In the genomic region with DNA sequence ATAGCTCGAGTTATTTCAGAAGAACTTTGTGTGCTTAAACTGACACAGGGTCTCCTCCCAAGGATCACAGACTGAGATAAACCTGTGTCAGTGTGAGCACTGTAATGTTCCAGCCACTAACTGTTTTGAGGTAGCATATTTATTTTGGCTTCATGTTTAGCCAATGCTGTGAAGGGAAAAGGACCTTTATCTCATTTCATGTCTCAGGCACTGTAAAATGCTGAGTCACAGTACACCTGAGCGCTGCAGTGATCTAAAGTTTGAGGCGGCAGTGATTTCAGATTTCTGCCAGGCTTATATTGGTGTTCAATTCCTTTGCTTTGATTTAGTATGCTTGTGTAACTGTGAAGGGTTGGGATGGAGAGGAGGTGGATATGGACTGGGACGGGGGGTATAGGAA, we compare ENCODE assay signal across 2 cellular contexts.
A peak's percentile ranks its signal among the peaks of the same experiment; 100 is the strongest.
TF ChIP-seq lines count a peak whose summit lies in the region.

No MANE protein-coding gene starts in this region.

TF ChIP-seq in HepG2, 621 proteins besides CTCF, POLR2A, EP300 and RAD21 (continued from another document and continues in another):
- no peak for TF ChIP-seq ZFP36 (IDR thresholded peaks at IDR 0.05; ENCODE audit: borderline replicate concordance, low read depth, low read length, partially characterized antibody)
- TF ChIP-seq ZNF205 (CRISPR knock-in tag; IDR thresholded peaks at IDR 0.05), result 0 out of 2 replicates have a peak, but pooled peaks have one; percentile 33
- no peak for TF ChIP-seq ZMYM2 (CRISPR knock-in tag; IDR thresholded peaks at IDR 0.05)
- TF ChIP-seq, protein P1, sequence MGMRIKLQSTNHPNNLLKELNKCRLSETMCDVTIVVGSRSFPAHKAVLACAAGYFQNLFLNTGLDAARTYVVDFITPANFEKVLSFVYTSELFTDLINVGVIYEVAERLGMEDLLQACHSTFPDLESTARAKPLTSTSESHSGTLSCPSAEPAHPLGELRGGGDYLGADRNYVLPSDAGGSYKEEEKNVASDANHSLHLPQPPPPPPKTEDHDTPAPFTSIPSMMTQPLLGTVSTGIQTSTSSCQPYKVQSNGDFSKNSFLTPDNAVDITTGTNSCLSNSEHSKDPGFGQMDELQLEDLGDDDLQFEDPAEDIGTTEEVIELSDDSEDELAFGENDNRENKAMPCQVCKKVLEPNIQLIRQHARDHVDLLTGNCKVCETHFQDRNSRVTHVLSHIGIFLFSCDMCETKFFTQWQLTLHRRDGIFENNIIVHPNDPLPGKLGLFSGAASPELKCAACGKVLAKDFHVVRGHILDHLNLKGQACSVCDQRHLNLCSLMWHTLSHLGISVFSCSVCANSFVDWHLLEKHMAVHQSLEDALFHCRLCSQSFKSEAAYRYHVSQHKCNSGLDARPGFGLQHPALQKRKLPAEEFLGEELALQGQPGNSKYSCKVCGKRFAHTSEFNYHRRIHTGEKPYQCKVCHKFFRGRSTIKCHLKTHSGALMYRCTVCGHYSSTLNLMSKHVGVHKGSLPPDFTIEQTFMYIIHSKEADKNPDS (CRISPR knock-in tag; IDR thresholded peaks at IDR 0.05), result no peak
- no peak for TF ChIP-seq RORA (CRISPR knock-in tag; IDR thresholded peaks at IDR 0.05)
- TF ChIP-seq ZNF772 (CRISPR knock-in tag; IDR thresholded peaks at IDR 0.05), result no peak
- TF ChIP-seq, protein P2, sequence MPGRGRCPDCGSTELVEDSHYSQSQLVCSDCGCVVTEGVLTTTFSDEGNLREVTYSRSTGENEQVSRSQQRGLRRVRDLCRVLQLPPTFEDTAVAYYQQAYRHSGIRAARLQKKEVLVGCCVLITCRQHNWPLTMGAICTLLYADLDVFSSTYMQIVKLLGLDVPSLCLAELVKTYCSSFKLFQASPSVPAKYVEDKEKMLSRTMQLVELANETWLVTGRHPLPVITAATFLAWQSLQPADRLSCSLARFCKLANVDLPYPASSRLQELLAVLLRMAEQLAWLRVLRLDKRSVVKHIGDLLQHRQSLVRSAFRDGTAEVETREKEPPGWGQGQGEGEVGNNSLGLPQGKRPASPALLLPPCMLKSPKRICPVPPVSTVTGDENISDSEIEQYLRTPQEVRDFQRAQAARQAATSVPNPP (CRISPR knock-in tag; IDR thresholded peaks at IDR 0.05), result no peak
- 0 out of 2 replicates have a peak, but pooled peaks have one; percentile 26 for TF ChIP-seq ERF (CRISPR knock-in tag; IDR thresholded peaks at IDR 0.05)
- TF ChIP-seq GABPA (IDR thresholded peaks at IDR 0.05; ENCODE audit: low read depth, low read length), result no peak
- 0 out of 2 replicates have a peak, but pooled peaks have one; percentile 8 for TF ChIP-seq GABPA (CRISPR knock-in tag; IDR thresholded peaks at IDR 0.05; ENCODE audit: low read depth)
- TF ChIP-seq CBX5 (CRISPR knock-in tag; IDR thresholded peaks at IDR 0.05; ENCODE audit: borderline replicate concordance), result no peak
- 0 out of 2 replicates have a peak, but pooled peaks have one; percentile 17 for TF ChIP-seq KAT8 (CRISPR knock-in tag; IDR thresholded peaks at IDR 0.05)
- no peak for TF ChIP-seq ZNF333 (CRISPR knock-in tag; IDR thresholded peaks at IDR 0.05; ENCODE audit: borderline replicate concordance)
- no peak for TF ChIP-seq ZNF792 (CRISPR knock-in tag; IDR thresholded peaks at IDR 0.05)
- 0 out of 2 replicates have a peak, but pooled peaks have one; percentile 11 for TF ChIP-seq ELF3 (CRISPR knock-in tag; IDR thresholded peaks at IDR 0.05)
- TF ChIP-seq CEBPB (IDR thresholded peaks at IDR 0.05; ENCODE audit: borderline replicate concordance, low read depth, low read length), result no peak
- TF ChIP-seq, protein P3, sequence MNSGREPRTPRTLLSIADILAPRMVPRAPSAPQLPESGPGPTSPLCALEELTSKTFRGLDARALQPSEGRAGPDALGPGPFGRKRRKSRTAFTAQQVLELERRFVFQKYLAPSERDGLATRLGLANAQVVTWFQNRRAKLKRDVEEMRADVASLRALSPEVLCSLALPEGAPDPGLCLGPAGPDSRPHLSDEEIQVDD (CRISPR knock-in tag; IDR thresholded peaks at IDR 0.05; ENCODE audit: borderline replicate concordance), result no peak
- no peak for TF ChIP-seq NRL (CRISPR knock-in tag; IDR thresholded peaks at IDR 0.05; ENCODE audit: borderline replicate concordance)
- TF ChIP-seq NFE2 (CRISPR knock-in tag; IDR thresholded peaks at IDR 0.05), result peak; percentile 97
- TF ChIP-seq, protein P4, sequence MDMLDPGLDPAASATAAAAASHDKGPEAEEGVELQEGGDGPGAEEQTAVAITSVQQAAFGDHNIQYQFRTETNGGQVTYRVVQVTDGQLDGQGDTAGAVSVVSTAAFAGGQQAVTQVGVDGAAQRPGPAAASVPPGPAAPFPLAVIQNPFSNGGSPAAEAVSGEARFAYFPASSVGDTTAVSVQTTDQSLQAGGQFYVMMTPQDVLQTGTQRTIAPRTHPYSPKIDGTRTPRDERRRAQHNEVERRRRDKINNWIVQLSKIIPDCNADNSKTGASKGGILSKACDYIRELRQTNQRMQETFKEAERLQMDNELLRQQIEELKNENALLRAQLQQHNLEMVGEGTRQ (IDR thresholded peaks at IDR 0.05; ENCODE audit: low read depth, low read length), result no peak
- TF ChIP-seq, protein P4 (CRISPR knock-in tag; IDR thresholded peaks at IDR 0.05; ENCODE audit: borderline replicate concordance), result no peak
- no peak for TF ChIP-seq ZFP1 (CRISPR knock-in tag; IDR thresholded peaks at IDR 0.05)
- TF ChIP-seq ZNF775 (CRISPR knock-in tag; IDR thresholded peaks at IDR 0.05; ENCODE audit: borderline replicate concordance), result no peak
- TF ChIP-seq KLF16 (CRISPR knock-in tag; IDR thresholded peaks at IDR 0.05), result no peak
- TF ChIP-seq YY1 (IDR thresholded peaks at IDR 0.05; ENCODE audit: insufficient read depth, insufficient replicate concordance, low read depth, low read length), result no peak
- 0 out of 2 replicates have a peak, but pooled peaks have one; percentile 36 for TF ChIP-seq GATAD2A (CRISPR knock-in tag; IDR thresholded peaks at IDR 0.05)
- no peak for TF ChIP-seq BRCA1 (CRISPR knock-in tag; IDR thresholded peaks at IDR 0.05)
- no peak for TF ChIP-seq ZNF788 (CRISPR knock-in tag; IDR thresholded peaks at IDR 0.05; ENCODE audit: borderline replicate concordance)
- TF ChIP-seq TERF1 (CRISPR knock-in tag; IDR thresholded peaks at IDR 0.05), result no peak
- TF ChIP-seq ZNF329 (CRISPR knock-in tag; IDR thresholded peaks at IDR 0.05; ENCODE audit: low read depth), result no peak

TF ChIP-seq in SK-N-SH treated with all-trans-retinoic acid at 6 μM for 48 hours, 23 proteins besides CTCF, POLR2A, EP300 and RAD21 (continued from another document):
- TF ChIP-seq, protein P5, sequence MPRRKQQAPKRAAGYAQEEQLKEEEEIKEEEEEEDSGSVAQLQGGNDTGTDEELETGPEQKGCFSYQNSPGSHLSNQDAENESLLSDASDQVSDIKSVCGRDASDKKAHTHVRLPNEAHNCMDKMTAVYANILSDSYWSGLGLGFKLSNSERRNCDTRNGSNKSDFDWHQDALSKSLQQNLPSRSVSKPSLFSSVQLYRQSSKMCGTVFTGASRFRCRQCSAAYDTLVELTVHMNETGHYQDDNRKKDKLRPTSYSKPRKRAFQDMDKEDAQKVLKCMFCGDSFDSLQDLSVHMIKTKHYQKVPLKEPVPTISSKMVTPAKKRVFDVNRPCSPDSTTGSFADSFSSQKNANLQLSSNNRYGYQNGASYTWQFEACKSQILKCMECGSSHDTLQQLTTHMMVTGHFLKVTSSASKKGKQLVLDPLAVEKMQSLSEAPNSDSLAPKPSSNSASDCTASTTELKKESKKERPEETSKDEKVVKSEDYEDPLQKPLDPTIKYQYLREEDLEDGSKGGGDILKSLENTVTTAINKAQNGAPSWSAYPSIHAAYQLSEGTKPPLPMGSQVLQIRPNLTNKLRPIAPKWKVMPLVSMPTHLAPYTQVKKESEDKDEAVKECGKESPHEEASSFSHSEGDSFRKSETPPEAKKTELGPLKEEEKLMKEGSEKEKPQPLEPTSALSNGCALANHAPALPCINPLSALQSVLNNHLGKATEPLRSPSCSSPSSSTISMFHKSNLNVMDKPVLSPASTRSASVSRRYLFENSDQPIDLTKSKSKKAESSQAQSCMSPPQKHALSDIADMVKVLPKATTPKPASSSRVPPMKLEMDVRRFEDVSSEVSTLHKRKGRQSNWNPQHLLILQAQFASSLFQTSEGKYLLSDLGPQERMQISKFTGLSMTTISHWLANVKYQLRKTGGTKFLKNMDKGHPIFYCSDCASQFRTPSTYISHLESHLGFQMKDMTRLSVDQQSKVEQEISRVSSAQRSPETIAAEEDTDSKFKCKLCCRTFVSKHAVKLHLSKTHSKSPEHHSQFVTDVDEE (CRISPR knock-in tag; IDR thresholded peaks at IDR 0.05), result no peak
- TF ChIP-seq PATZ1 (CRISPR knock-in tag; IDR thresholded peaks at IDR 0.05; ENCODE audit: borderline replicate concordance), result no peak
- no peak for TF ChIP-seq BACH2 (CRISPR knock-in tag; IDR thresholded peaks at IDR 0.05; ENCODE audit: borderline replicate concordance)
- TF ChIP-seq, protein P6, sequence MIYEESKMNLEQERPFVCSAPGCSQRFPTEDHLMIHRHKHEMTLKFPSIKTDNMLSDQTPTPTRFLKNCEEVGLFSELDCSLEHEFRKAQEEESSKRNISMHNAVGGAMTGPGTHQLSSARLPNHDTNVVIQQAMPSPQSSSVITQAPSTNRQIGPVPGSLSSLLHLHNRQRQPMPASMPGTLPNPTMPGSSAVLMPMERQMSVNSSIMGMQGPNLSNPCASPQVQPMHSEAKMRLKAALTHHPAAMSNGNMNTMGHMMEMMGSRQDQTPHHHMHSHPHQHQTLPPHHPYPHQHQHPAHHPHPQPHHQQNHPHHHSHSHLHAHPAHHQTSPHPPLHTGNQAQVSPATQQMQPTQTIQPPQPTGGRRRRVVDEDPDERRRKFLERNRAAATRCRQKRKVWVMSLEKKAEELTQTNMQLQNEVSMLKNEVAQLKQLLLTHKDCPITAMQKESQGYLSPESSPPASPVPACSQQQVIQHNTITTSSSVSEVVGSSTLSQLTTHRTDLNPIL (CRISPR knock-in tag; IDR thresholded peaks at IDR 0.05; ENCODE audit: low read depth), result no peak
- TF ChIP-seq SNAI2 (CRISPR knock-in tag; IDR thresholded peaks at IDR 0.05), result no peak
- no peak for TF ChIP-seq ZNF8 (CRISPR knock-in tag; IDR thresholded peaks at IDR 0.05)
- TF ChIP-seq POU6F1 (CRISPR knock-in tag; IDR thresholded peaks at IDR 0.05; ENCODE audit: borderline replicate concordance, low read depth), result no peak
- TF ChIP-seq RARB (CRISPR knock-in tag; IDR thresholded peaks at IDR 0.05), result no peak
- no peak for TF ChIP-seq TCF4 (CRISPR knock-in tag; IDR thresholded peaks at IDR 0.05; ENCODE audit: borderline replicate concordance)
- TF ChIP-seq OSR1 (CRISPR knock-in tag; IDR thresholded peaks at IDR 0.05), result no peak
- TF ChIP-seq TOX (CRISPR knock-in tag; IDR thresholded peaks at IDR 0.05; ENCODE audit: borderline replicate concordance), result no peak
- TF ChIP-seq ZFP30 (CRISPR knock-in tag; IDR thresholded peaks at IDR 0.05), result no peak
- no peak for TF ChIP-seq PPARA (CRISPR knock-in tag; IDR thresholded peaks at IDR 0.05; ENCODE audit: borderline replicate concordance)
